ENCODE assay signal across 11 cellular contexts in the genomic region with DNA sequence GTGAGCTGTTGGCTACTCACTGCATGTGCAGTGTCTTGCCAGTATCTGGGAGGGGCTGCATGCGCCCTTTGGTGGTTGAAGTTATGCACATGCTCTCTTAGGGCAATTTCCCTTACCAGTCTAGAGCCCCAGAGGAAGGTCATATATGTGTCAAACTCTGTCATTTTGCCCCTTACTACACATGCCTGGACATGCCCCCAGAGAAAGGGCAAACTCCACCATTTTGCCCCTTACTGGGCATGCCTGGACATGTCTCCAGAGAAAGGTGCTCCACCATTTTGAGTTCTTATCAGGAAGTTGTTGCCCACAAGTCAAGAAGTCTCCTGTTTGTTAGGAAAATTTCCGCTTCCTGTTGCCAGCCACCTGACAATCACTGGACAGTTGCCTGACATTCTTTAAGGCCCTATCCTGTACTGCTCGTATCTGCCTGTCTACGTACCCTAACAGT. TPM values are rescaled to one million over a fixed set of nuclear protein-coding genes. Genes with fewer than 3 reads are reported as not detected.
DNase-seq lines count a peak whose midpoint lies in the region; ATAC-seq and TF ChIP-seq lines count a peak whose summit lies in the region.
"Had no signal": no experiment of that assay in that cellular context is flagged by ENCODE, and none has a peak within 500 bp of the region (broad histone marks: within the 10 kb centered on the region; RNA-seq: fewer than 3 reads in every experiment).

No MANE protein-coding gene starts in this region.

- in situ Hi-C loops in ACHN (cut with HindIII; ENCODE audit: low pct_ligation_motif_present, low pct_unique_long_range_greater_than_20kb, low sequenced_read_pairs): no loop called here

- no peaks in the 10 kb centered on the region for H3K9me3 ChIP-seq in mucosa of descending colon
- no peaks in the 10 kb centered on the region for H3K9me3 ChIP-seq in left lung

- intact Hi-C loops in mucosa of descending colon (cut with DNase I, micrococcal nuclease) (no loop called here), left lung (cut with DNase I) (no loop called here)

- H3K27ac ChIP-seq in foreskin keratinocyte: peak overlapping the region; percentile 54
- peak overlapping the region in 1 of 2 donors; percentile 19 for H3K27ac ChIP-seq in left lung
- H3K27ac ChIP-seq: VCaP had no signal

- H3K36me3 ChIP-seq in mucosa of descending colon (ENCODE audit: low read depth): no peaks in the 10 kb centered on the region
- no peaks in the 10 kb centered on the region for H3K36me3 ChIP-seq in left lung

- H3K4me1 ChIP-seq in foreskin keratinocyte: peaks cover 6% of the 10 kb centered on the region
- no peaks in the 10 kb centered on the region for H3K4me1 ChIP-seq in mucosa of descending colon (ENCODE audit: low read depth)
- peaks cover 0 to 12% of the 10 kb centered on the region in 2 donors for H3K4me1 ChIP-seq in left lung

- H3K4me3 ChIP-seq in mucosa of descending colon (no peak overlapping the region), left lung (no peak overlapping the region)

- ATAC-seq in GM18517 (IDR thresholded peaks at IDR 0.05; ENCODE audit: unreplicated experiment) (peak; percentile 42), foreskin keratinocyte (peak; percentile 62), mucosa of descending colon (no peak), left lung (no peak)
- ATAC-seq: effector memory CD8-positive, alpha-beta T cell had no signal

- TF ChIP-seq CTCF in foreskin keratinocyte (conservative IDR thresholded peaks at IDR 0.05) (no peak), mucosa of descending colon (IDR thresholded peaks at IDR 0.05) (no peak), left lung (IDR thresholded peaks at IDR 0.05) (no peak)

- DNase-seq in ACHN: peak; percentile 8
- DNase-seq in NCI-H1105 treated with DMSO at 0.1 percent for 48 hours (lab: John Stamatoyannopoulos, UW): peak; percentile 43
- DNase-seq in foreskin keratinocyte: peak; percentile 37 to 59
- no peak for DNase-seq in mucosa of descending colon
- DNase-seq in NCI-H2081 treated with DMSO at 0.1 percent for 48 hours (lab: John Stamatoyannopoulos, UW): no peak
- no peak for DNase-seq in DMS79 (lab: John Stamatoyannopoulos, UW)
- no peak for DNase-seq in left lung
- DNase-seq: effector memory CD8-positive, alpha-beta T cell; stimulated activated CD4-positive, alpha-beta T cell treated with anti-CD3 and anti-CD28 coated beads, Interleukin-1b, Interleukin-23, amount 100 ng/mL, for 48 hours had no signal

- H3K27me3 ChIP-seq in foreskin keratinocyte (no peaks in the 10 kb centered on the region), left lung (no peaks in the 10 kb centered on the region)

RNA-seq across cellular contexts. Expression of gene PLAC8, which starts 56.4 kb away (rescaled TPM):
- 1.6 and 1.8 TPM in 2 replicates for total RNA-seq in foreskin keratinocyte
- polyA plus RNA-seq in foreskin keratinocyte: 1.2 and 1.7 TPM in 2 replicates
- total RNA-seq in mucosa of descending colon: 1,000 to 10,000 TPM in 1 of 3 donors, 100 to 1,000 TPM in 2; 539 to 1,034 (median 875) TPM
- 10 to 100 TPM; 20.1 to 48.7 TPM for total RNA-seq in left lung

Comparison
In these comparisons a context has a peak if more than half of its experiments do, and no peak if none do; other contexts are left out.
1. DNase-seq: peak in ACHN (single experiment), NCI-H1105 treated with DMSO at 0.1 percent for 48 hours (single experiment) and foreskin keratinocyte (2 of 2); none in mucosa of descending colon (0 of 3), NCI-H2081 treated with DMSO at 0.1 percent for 48 hours (single experiment), DMS79 (single experiment) and left lung (0 of 2).
2. ATAC-seq: peak in GM18517 (single experiment) and foreskin keratinocyte (single experiment); none in mucosa of descending colon (single experiment) and left lung (single experiment).
3. RNA of gene PLAC8, which starts 56.4 kb away (total RNA-seq): 539 to 1,034 TPM in mucosa of descending colon; 20.1 to 48.7 TPM in left lung and 1.6 to 1.8 TPM in foreskin keratinocyte; every median in the first group is over 10 times any median in the second.